10 cellular contexts compared by ENCODE assay signal in genomic region chr7:516216-516605, GRCh38. TPM values are rescaled to one million over a fixed set of nuclear protein-coding genes. Genes with fewer than 3 reads are reported as not detected.
A peak's percentile ranks its signal among the peaks of the same experiment; 100 is the strongest.
DNase-seq lines count a peak whose midpoint lies in the region; ATAC-seq and TF ChIP-seq lines count a peak whose summit lies in the region.
"Had no signal": no experiment of that assay in that cellular context is flagged by ENCODE, and none has a peak within 500 bp of the region (broad histone marks: within the 10 kb centered on the region; RNA-seq: fewer than 3 reads in every experiment).

No MANE protein-coding gene starts in this region.

- TF ChIP-seq CTCF in ascending aorta (IDR thresholded peaks at IDR 0.05) = no peak
- no peak for TF ChIP-seq CTCF in hepatocyte (IDR thresholded peaks at IDR 0.05; ENCODE audit: poor library complexity)

- 16% methylated on average over 13 of the region's 13 CpGs for WGBS in hepatocyte (ENCODE audit: low lambda C conversion rate, missing lambda C conversion rate)

- H3K27me3 ChIP-seq in H7 (ENCODE audit: control insufficient read depth, insufficient read depth, low read length) = peaks cover 18% of the 10 kb centered on the region
- H3K27me3 ChIP-seq in ascending aorta = no peaks in the 10 kb centered on the region
- H3K27me3 ChIP-seq in hepatocyte = peaks cover 11% of the 10 kb centered on the region
- peaks cover 0 to 2% (median 0%) of the 10 kb centered on the region in 3 donors for H3K27me3 ChIP-seq in skeletal muscle tissue (ENCODE audit: control insufficient read depth in 3 of 3, insufficient read depth in 3 of 3, low read length in 3 of 3)

- intact Hi-C loops in ascending aorta (cut with DNase I) = loop anchor here (10.0 kb wide), 1 partner anchor 259 kb away; no protein-coding TSS in a partner anchor

- ATAC-seq in HG03469 (IDR thresholded peaks at IDR 0.05; ENCODE audit: unreplicated experiment) = no peak

- H3K9ac ChIP-seq in skeletal muscle tissue (ENCODE audit: low read depth in 1 of 3, low read length in 3 of 3) = peak overlapping the region in 2 of 3 donors; percentile 62 to 92

- H4K20me1 ChIP-seq in hepatocyte (ENCODE audit: insufficient read depth, poor library complexity, severe bottlenecking) = peaks cover 49% of the 10 kb centered on the region

- H3K9me2 ChIP-seq in hepatocyte (replicated peaks; ENCODE audit: insufficient read depth) = no peaks in the 10 kb centered on the region

- no peaks in the 10 kb centered on the region for H3K9me3 ChIP-seq in ascending aorta
- H3K9me3 ChIP-seq in hepatocyte (ENCODE audit: low read depth) = no peaks in the 10 kb centered on the region
- H3K9me3 ChIP-seq in skeletal muscle tissue (ENCODE audit: control insufficient read depth in 3 of 3, low read length in 3 of 3) = no peaks in the 10 kb centered on the region

- peak overlapping the region; percentile 13 for H3K4me3 ChIP-seq in H7 (ENCODE audit: insufficient read depth, low read depth, low read length)
- H3K4me3 ChIP-seq in ascending aorta = peak overlapping the region; percentile 77 to 83
- peak overlapping the region; percentile 99 for H3K4me3 ChIP-seq in hepatocyte
- no peak overlapping the region for H3K4me3 ChIP-seq in skeletal muscle tissue (ENCODE audit: low read length in 3 of 3)

- no peak for DNase-seq in H7
- DNase-seq in ascending aorta (ENCODE audit: low spot score in 2 of 2) = no peak
- DNase-seq in hepatocyte (ENCODE audit: low spot score) = no peak
- no peak for DNase-seq in DMS79 (lab: John Stamatoyannopoulos, UW)
- no peak for DNase-seq in NCI-H69 (lab: John Stamatoyannopoulos, UW)
- no peak for DNase-seq in HuH-7 (ENCODE audit: low spot score)
- DNase-seq: erythroblast, NCI-H446 treated with DMSO at 0.1 percent for 48 hours had no signal

- H2AFZ ChIP-seq in hepatocyte = no peak overlapping the region

- H3K27ac ChIP-seq in ascending aorta (peak overlapping the region; percentile 97), hepatocyte (peak overlapping the region; percentile 98), skeletal muscle tissue (ENCODE audit: low read depth, low read length) (peak overlapping the region; percentile 91)

- H3K36me3 ChIP-seq in H7 (replicated peaks; ENCODE audit: control insufficient read depth, insufficient read depth, low read length) (no peaks in the 10 kb centered on the region), ascending aorta (peaks cover 10 to 22% of the 10 kb centered on the region in 2 donors), hepatocyte (replicated peaks; ENCODE audit: insufficient read depth, low read depth) (no peaks in the 10 kb centered on the region), skeletal muscle tissue (ENCODE audit: control insufficient read depth in 3 of 3, insufficient read depth in 3 of 3, low read length in 3 of 3) (peaks cover 4 to 5% (median 4%) of the 10 kb centered on the region in 3 donors)

- H3K4me1 ChIP-seq in ascending aorta = peaks cover 25 to 58% of the 10 kb centered on the region in 2 donors
- peaks cover 29% of the 10 kb centered on the region for H3K4me1 ChIP-seq in hepatocyte (ENCODE audit: insufficient read depth)
- H3K4me1 ChIP-seq in skeletal muscle tissue (ENCODE audit: control insufficient read depth in 3 of 3, insufficient read depth in 3 of 3, low read length in 3 of 3) = peaks cover 25 to 47% (median 41%) of the 10 kb centered on the region in 3 donors

- H3K4me2 ChIP-seq in hepatocyte = peak overlapping the region; percentile 91

- peaks cover 63% of the 10 kb centered on the region for H3K79me2 ChIP-seq in hepatocyte

RNA-seq across cellular contexts. Expression of gene PDGFA, which starts 3.4 kb away (rescaled TPM):
- total RNA-seq in H7 (2014; rRNA removed; shearing (Covaris generic)) = 149 and 202 TPM in 2 replicates
- total RNA-seq in ascending aorta (349 TPM), hepatocyte (56.6 and 63.1 TPM in 2 replicates), skeletal muscle tissue (44.4 TPM)
- polyA plus RNA-seq in hepatocyte = 22.3 and 30.7 TPM in 2 replicates

Comparison
In these comparisons a context has a peak if more than half of its experiments do, and no peak if none do; other contexts are left out.
1. H3K4me3 ChIP-seq: peak in H7 (single experiment), ascending aorta (2 of 2) and hepatocyte (single experiment); none in skeletal muscle tissue (0 of 3).
2. Peak in every context shown above with its lines, with median percentiles within 50 percentile points of each other: H3K27ac ChIP-seq.